ENCODE assay signal across 16 cellular contexts in genomic region chr2:182283512-182283911, GRCh38.
DNase-seq lines count a peak whose midpoint lies in the region; ATAC-seq, FAIRE-seq and TF ChIP-seq lines count a peak whose summit lies in the region.
"Had no signal": no experiment of that assay in that cellular context is flagged by ENCODE, and none has a peak within 500 bp of the region (broad histone marks: within the 10 kb centered on the region; RNA-seq: fewer than 3 reads in every experiment).

No MANE protein-coding gene starts in this region.

- DNase-seq in Calu3 (no peak), OCI-M1 (lab: John Stamatoyannopoulos, UW) (peak; percentile 21), dermis blood vessel endothelial cell (peak; percentile 69), kidney tubule cell (ENCODE audit: low spot score) (peak; percentile 68), NCI-H187 treated with DMSO at 0.1 percent for 48 hours (lab: John Stamatoyannopoulos, UW) (no peak), RCC 7860 (ENCODE audit: low spot score) (no peak)
- DNase-seq in activated effector memory CD4-positive, alpha-beta T cell treated with anti-CD3 and anti-CD28 coated beads, Interleukin-2, amount 50 U/mL, for 16 hours: no peak
- DNase-seq: AML-193, DMS79, GM23248, KBM-7, NCI-H1048, NCI-H2227 treated with DMSO at 0.1 percent for 48 hours, NCI-H524 had no signal

- peaks cover 9% of the 10 kb centered on the region for H3K4me1 Mint-ChIP-seq in Calu3 (ENCODE audit: low read depth, unreplicated experiment)

- no TSS peak for BruUV-seq in Calu3 (replicated peaks; lab: Mats Ljungman, UMichigan)

- FAIRE-seq in RCC 7860 (lab: Jason Lieb, UNC): no peak
- FAIRE-seq: GM18507 had no signal

- TF ChIP-seq CTCF in Calu3 (IDR thresholded peaks at IDR 0.05; ENCODE audit: unreplicated experiment): no peak

- H3K27ac Mint-ChIP-seq in Calu3 (ENCODE audit: unreplicated experiment): peak overlapping the region; percentile 50

- H3K4me3 Mint-ChIP-seq in Calu3 (ENCODE audit: low read depth, unreplicated experiment): no peak overlapping the region

- intact Hi-C loops in Calu3 (cut with micrococcal nuclease; ENCODE audit: unreplicated experiment): no loop called here

- H3K9me3 Mint-ChIP-seq in Calu3 (ENCODE audit: low read depth, unreplicated experiment): no peaks in the 10 kb centered on the region

- CTCF ChIA-PET in Calu3 (lab: Charles Lee): interaction anchor here (0.7 kb wide), 1 partner anchor 610 kb away, joined by 3 read pairs; no protein-coding TSS in a partner anchor

- H3K27me3 Mint-ChIP-seq in Calu3 (ENCODE audit: unreplicated experiment): no peaks in the 10 kb centered on the region

- H3K36me3 Mint-ChIP-seq in Calu3 (ENCODE audit: insufficient read depth, unreplicated experiment): no peaks in the 10 kb centered on the region

- no peak for ATAC-seq in HG03196 (IDR thresholded peaks at IDR 0.05; ENCODE audit: unreplicated experiment)

Comparison
In these comparisons a context has a peak if more than half of its experiments do, and no peak if none do; other contexts are left out.
1. DNase-seq: peak in OCI-M1 (single experiment), dermis blood vessel endothelial cell (single experiment) and kidney tubule cell (single experiment); none in Calu3 (single experiment), activated effector memory CD4-positive, alpha-beta T cell treated with anti-CD3 and anti-CD28 coated beads, Interleukin-2, amount 50 U/mL, for 16 hours (single experiment), NCI-H187 treated with DMSO at 0.1 percent for 48 hours (single experiment) and RCC 7860 (single experiment).